In the genomic region with DNA sequence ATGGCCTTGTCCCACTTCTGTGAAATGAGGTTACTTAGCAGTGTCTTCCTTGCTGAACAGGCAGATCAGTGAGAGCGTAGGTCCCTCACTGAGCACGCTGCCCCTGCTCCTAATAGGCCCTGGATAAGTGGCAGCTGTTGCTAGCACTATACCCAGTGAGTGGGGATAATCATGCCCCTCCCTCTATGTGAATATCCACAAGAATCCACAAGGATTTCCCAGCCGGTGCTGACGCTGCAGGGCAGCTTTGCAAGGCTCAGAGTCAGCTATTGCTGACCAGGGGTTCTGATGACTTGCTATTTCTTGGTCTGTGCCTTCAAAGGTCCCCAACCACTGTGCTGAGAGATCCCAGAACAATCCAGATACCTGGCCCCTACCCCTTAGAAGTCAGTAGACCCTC, we compare ENCODE assay signal across 21 cellular contexts.
DNase-seq lines count a peak whose midpoint lies in the region; ATAC-seq and TF ChIP-seq lines count a peak whose summit lies in the region.
"Had no signal": no experiment of that assay in that cellular context is flagged by ENCODE, and none has a peak within 500 bp of the region (broad histone marks: within the 10 kb centered on the region; RNA-seq: fewer than 3 reads in every experiment).

No MANE protein-coding gene starts in this region.

- peaks cover 23% of the 10 kb centered on the region for H3K36me3 Mint-ChIP-seq in GM23338 (ENCODE audit: low read depth)
- H3K36me3 Mint-ChIP-seq in endodermal cell (ENCODE audit: low read depth): peaks cover 1% of the 10 kb centered on the region
- H3K36me3 Mint-ChIP-seq in neural progenitor cell: peaks cover 6% of the 10 kb centered on the region

- WGBS in endodermal cell (ENCODE audit: insufficient coverage in 1 of 2, insufficient read length in 1 of 2), 2 experiments: 58 to 69% methylated on average over 3 to 4 of the region's 4 CpGs
- 72% methylated on average over 4 of the region's 4 CpGs for WGBS in prostate gland

- H3K9me2 ChIP-seq in GM23338 (ENCODE audit: insufficient read depth): no peaks in the 10 kb centered on the region

- intact Hi-C loops in prostate gland (cut with DNase I): no loop called here

- H3K4me1 Mint-ChIP-seq in GM23338 (peaks cover 38% of the 10 kb centered on the region), endodermal cell (peaks cover 31% of the 10 kb centered on the region), neural progenitor cell (peaks cover 15% of the 10 kb centered on the region)

- H4K20me1 ChIP-seq in GM23338 (replicated peaks; ENCODE audit: insufficient read depth): peaks cover 13% of the 10 kb centered on the region; the same call in 1 of the 2 replicates
- peaks cover 17% of the 10 kb centered on the region for H4K20me1 ChIP-seq in neural progenitor cell (ENCODE audit: low read depth)

- peak; percentile 69 for ATAC-seq in GM23338
- ATAC-seq: HCT116; right cardiac atrium; stimulated activated naive CD8-positive, alpha-beta T cell treated with anti-CD3 and anti-CD28 coated beads, Interleukin-15, amount 100 ng/mL, for 72 hours had no signal

- peak overlapping the region; percentile 29; the same call in 1 of the 2 replicates for H3K4me2 ChIP-seq in GM23338
- no peak overlapping the region for H3K4me2 ChIP-seq in neural progenitor cell

- no peaks in the 10 kb centered on the region for H3K27me3 ChIP-seq in GM23338 (ENCODE audit: insufficient read depth)
- peaks cover 14% of the 10 kb centered on the region for H3K27me3 ChIP-seq in endodermal cell (ENCODE audit: control insufficient read depth, insufficient read depth, low read length, poor library complexity, severe bottlenecking)
- H3K27me3 ChIP-seq in neural progenitor cell: no peaks in the 10 kb centered on the region
- no peaks in the 10 kb centered on the region for H3K27me3 ChIP-seq in prostate gland (replicated peaks; ENCODE audit: insufficient read depth)

- H3K9me3 Mint-ChIP-seq in GM23338: no peaks in the 10 kb centered on the region
- H3K9me3 Mint-ChIP-seq in endodermal cell: no peaks in the 10 kb centered on the region
- H3K9me3 Mint-ChIP-seq in neural progenitor cell: no peaks in the 10 kb centered on the region
- H3K9me3 Mint-ChIP-seq: stimulated activated naive CD8-positive, alpha-beta T cell treated with anti-CD3 and anti-CD28 coated beads, Interleukin-15, amount 100 ng/mL, for 72 hours had no signal

- H3K79me2 ChIP-seq in GM23338 (replicated peaks; ENCODE audit: insufficient read depth): peaks cover 58% of the 10 kb centered on the region
- H3K79me2 ChIP-seq in neural progenitor cell (ENCODE audit: low read depth): peaks cover 37% of the 10 kb centered on the region

- H3K27me3 Mint-ChIP-seq in GM23338 (ENCODE audit: insufficient read depth, low read depth, poor library complexity): peaks cover 5% of the 10 kb centered on the region
- peaks cover 39% of the 10 kb centered on the region for H3K27me3 Mint-ChIP-seq in endodermal cell (ENCODE audit: insufficient read depth)
- no peaks in the 10 kb centered on the region for H3K27me3 Mint-ChIP-seq in neural progenitor cell (ENCODE audit: insufficient read depth, low read depth)
- H3K27me3 Mint-ChIP-seq: stimulated activated naive CD8-positive, alpha-beta T cell treated with anti-CD3 and anti-CD28 coated beads, Interleukin-15, amount 100 ng/mL, for 72 hours had no signal

- peak overlapping the region; percentile 85 for H3K27ac Mint-ChIP-seq in GM23338
- H3K27ac Mint-ChIP-seq in endodermal cell: peak overlapping the region; percentile 12
- no peak overlapping the region for H3K27ac Mint-ChIP-seq in neural progenitor cell

- H3K4me3 Mint-ChIP-seq in GM23338 (no peak overlapping the region), endodermal cell (no peak overlapping the region), neural progenitor cell (no peak overlapping the region)
- H3K4me3 Mint-ChIP-seq: stimulated activated naive CD8-positive, alpha-beta T cell treated with anti-CD3 and anti-CD28 coated beads, Interleukin-15, amount 100 ng/mL, for 72 hours had no signal

- TF ChIP-seq CTCF in GM23338 (conservative IDR thresholded peaks at IDR 0.05; ENCODE audit: low read depth in 2 of 2) (no peak), endodermal cell (conservative IDR thresholded peaks at IDR 0.05) (no peak), neural progenitor cell (IDR thresholded peaks at IDR 0.05) (no peak), prostate gland (IDR thresholded peaks at IDR 0.05) (no peak)

- H3K4me1 ChIP-seq in GM23338 (ENCODE audit: insufficient read depth) (peaks cover 37% of the 10 kb centered on the region), endodermal cell (ENCODE audit: control insufficient read depth, insufficient read depth, low read length) (no peaks in the 10 kb centered on the region), neural progenitor cell (peaks cover 5% of the 10 kb centered on the region), prostate gland (replicated peaks) (no peaks in the 10 kb centered on the region)

- TF ChIP-seq POLR2A in prostate gland (IDR thresholded peaks at IDR 0.05): no peak

- H3K9ac ChIP-seq in endodermal cell (ENCODE audit: extremely low read depth, low read length, poor library complexity, severe bottlenecking): no peak overlapping the region
- no peak overlapping the region for H3K9ac ChIP-seq in neural progenitor cell

- H3K27ac ChIP-seq in GM23338 (ENCODE audit: low read depth) (no peak overlapping the region; the same call in 1 of the 2 replicates), endodermal cell (ENCODE audit: low read depth, low read length) (no peak overlapping the region), neural progenitor cell (no peak overlapping the region), prostate gland (no peak overlapping the region), substantia nigra (ENCODE audit: low read depth, low read length, poor library complexity, severe bottlenecking) (no peak overlapping the region)

- no peak overlapping the region for H3K4me3 ChIP-seq in GM23338
- H3K4me3 ChIP-seq in endodermal cell (ENCODE audit: low read length): no peak overlapping the region
- H3K4me3 ChIP-seq in neural progenitor cell: no peak overlapping the region
- H3K4me3 ChIP-seq in prostate gland: no peak overlapping the region

- H3K36me3 ChIP-seq in GM23338 (ENCODE audit: insufficient read depth) (no peaks in the 10 kb centered on the region), endodermal cell (ENCODE audit: control insufficient read depth, insufficient read depth, low read length) (no peaks in the 10 kb centered on the region), neural progenitor cell (no peaks in the 10 kb centered on the region), prostate gland (no peaks in the 10 kb centered on the region)

- H3K9me3 ChIP-seq in endodermal cell (ENCODE audit: control insufficient read depth, low read length) (no peaks in the 10 kb centered on the region), neural progenitor cell (ENCODE audit: low read depth) (no peaks in the 10 kb centered on the region), prostate gland (no peaks in the 10 kb centered on the region)

- no peaks in the 10 kb centered on the region for H3F3A ChIP-seq in GM23338 (replicated peaks; ENCODE audit: low read depth)
- peaks cover 9% of the 10 kb centered on the region for H3F3A ChIP-seq in neural progenitor cell (ENCODE audit: low read depth)

- H2AFZ ChIP-seq in GM23338 (no peak overlapping the region), neural progenitor cell (replicated peaks) (no peak overlapping the region)

- no peak for DNase-seq in GM23338 (ENCODE audit: low spot score)
- DNase-seq in NCI-H82 (lab: John Stamatoyannopoulos, UW): peak; percentile 98
- peak; percentile 60 for DNase-seq in endodermal cell
- peak; percentile 44 for DNase-seq in neural progenitor cell (ENCODE audit: low spot score)
- no peak for DNase-seq in prostate gland (ENCODE audit: low spot score)
- DNase-seq in MV-4-11 (lab: John Stamatoyannopoulos, UW): no peak
- no peak for DNase-seq in pons (ENCODE audit: low spot score)
- no peak for DNase-seq in substantia nigra (lab: John Stamatoyannopoulos, UW)
- DNase-seq: activated naive CD4-positive, alpha-beta T cell treated with anti-CD3 and anti-CD28 coated beads, Interleukin-2, amount 50 U/mL, for 16 hours; activated T-cell treated with anti-CD3 and anti-CD28 coated beads for 4 hours; EL; hippocampal formation; Karpas-422; kidney glomerular epithelial cell; midbrain; NCI-H2107; nucleus accumbens; right cardiac atrium; stimulated activated CD4-positive, alpha-beta T cell treated with anti-CD3 and anti-CD28 coated beads, Interleukin-2, amount 100 ng/mL, for 24 hours; stimulated activated naive CD8-positive, alpha-beta T cell treated with anti-CD3 and anti-CD28 coated beads, Interleukin-15, amount 100 ng/mL, for 72 hours had no signal

TF ChIP-seq in GM23338, 12 proteins besides CTCF, POLR2A, EP300 and RAD21 (continues in another document):
- TF ChIP-seq ZNF331 (CRISPR knock-in tag; IDR thresholded peaks at IDR 0.05; ENCODE audit: low read depth) (no peak), CREB1 (CRISPR knock-in tag; IDR thresholded peaks at IDR 0.05; ENCODE audit: low read depth) (no peak)

Comparison
In these comparisons a context has a peak if more than half of its experiments do, and no peak if none do; other contexts are left out.
1. DNase-seq: peak in NCI-H82 (single experiment), endodermal cell (single experiment) and neural progenitor cell (single experiment); none in GM23338 (single experiment), prostate gland (single experiment), MV-4-11 (single experiment), pons (single experiment) and substantia nigra (0 of 49).